16 cellular contexts compared by ENCODE assay signal in genomic region chr10:88172159-88172558, GRCh38.
DNase-seq lines count a peak whose midpoint lies in the region; ATAC-seq and TF ChIP-seq lines count a peak whose summit lies in the region.
"Had no signal": no experiment of that assay in that cellular context is flagged by ENCODE, and none has a peak within 500 bp of the region (broad histone marks: within the 10 kb centered on the region; RNA-seq: fewer than 3 reads in every experiment).

No MANE protein-coding gene starts in this region.

- peaks cover 3% of the 10 kb centered on the region for H3K36me3 Mint-ChIP-seq in CD4-positive, CD25-positive, alpha-beta regulatory T cell
- peaks cover 2% of the 10 kb centered on the region for H3K36me3 Mint-ChIP-seq in CD8-positive, alpha-beta T cell

- H3K27me3 Mint-ChIP-seq in CD4-positive, CD25-positive, alpha-beta regulatory T cell = no peaks in the 10 kb centered on the region
- H3K27me3 Mint-ChIP-seq in CD8-positive, alpha-beta T cell (ENCODE audit: low read depth) = no peaks in the 10 kb centered on the region
- H3K27me3 Mint-ChIP-seq: B cell; CD8-positive, alpha-beta memory T cell; IgD-negative memory B cell had no signal

- intact Hi-C loops in CD8-positive, alpha-beta T cell (cut with DNase I, micrococcal nuclease) = no loop called here

- TF ChIP-seq CTCF in CD8-positive, alpha-beta T cell (IDR thresholded peaks at IDR 0.05) = no peak

- peaks cover 3 to 25% (median 8%) of the 10 kb centered on the region in 7 donors for H3K9me3 Mint-ChIP-seq in CD4-positive, CD25-positive, alpha-beta regulatory T cell
- H3K9me3 Mint-ChIP-seq in CD8-positive, alpha-beta T cell = peaks cover 23% of the 10 kb centered on the region

- ATAC-seq in CD4-positive, CD25-positive, alpha-beta regulatory T cell (ENCODE audit: low read depth in 2 of 2) = no peak
- ATAC-seq in HG02884 (IDR thresholded peaks at IDR 0.05; ENCODE audit: unreplicated experiment) = no peak
- ATAC-seq in CD8-positive, alpha-beta T cell = no peak
- ATAC-seq: GM23338 had no signal

- H3K4me1 ChIP-seq in CD4-positive, CD25-positive, alpha-beta regulatory T cell (ENCODE audit: control insufficient read depth, insufficient read depth, low read length, poor library complexity, severe bottlenecking) = peaks cover 4% of the 10 kb centered on the region
- peaks cover 7% of the 10 kb centered on the region for H3K4me1 ChIP-seq in CD8-positive, alpha-beta T cell (ENCODE audit: insufficient read depth, low read length)
- H3K4me1 ChIP-seq: Caco-2 had no signal

- CTCF ChIA-PET in CD8-positive, alpha-beta T cell (lab: Charles Lee) = no interaction called here

- H3K4me3 ChIP-seq in CD4-positive, CD25-positive, alpha-beta regulatory T cell (ENCODE audit: low read depth, low read length) = no peak overlapping the region
- no peak overlapping the region for H3K4me3 ChIP-seq in Jurkat, Clone E6-1 (ENCODE audit: low read length)
- H3K4me3 ChIP-seq in CD8-positive, alpha-beta T cell (ENCODE audit: low read depth, low read length) = no peak overlapping the region
- H3K4me3 ChIP-seq: GM23338 had no signal

- H3K4me1 Mint-ChIP-seq in CD4-positive, CD25-positive, alpha-beta regulatory T cell = peaks cover 0 to 29% (median 17%) of the 10 kb centered on the region in 4 donors
- peaks cover 28% of the 10 kb centered on the region for H3K4me1 Mint-ChIP-seq in CD8-positive, alpha-beta T cell (ENCODE audit: low read depth)
- H3K4me1 Mint-ChIP-seq: GM23338 had no signal

- H3K27ac ChIP-seq in CD4-positive, CD25-positive, alpha-beta regulatory T cell (ENCODE audit: insufficient read depth, low read length, poor library complexity, severe bottlenecking) = no peak overlapping the region
- no peak overlapping the region for H3K27ac ChIP-seq in CD8-positive, alpha-beta T cell (ENCODE audit: low read depth, low read length)

- no peaks in the 10 kb centered on the region for H3K27me3 ChIP-seq in CD4-positive, CD25-positive, alpha-beta regulatory T cell (ENCODE audit: control insufficient read depth, insufficient read depth, low read length)
- no peaks in the 10 kb centered on the region for H3K27me3 ChIP-seq in CD8-positive, alpha-beta T cell (ENCODE audit: insufficient read depth, low read length)

- no peak overlapping the region for H3K4me3 Mint-ChIP-seq in CD4-positive, CD25-positive, alpha-beta regulatory T cell
- H3K4me3 Mint-ChIP-seq in CD8-positive, alpha-beta T cell = no peak overlapping the region
- H3K4me3 Mint-ChIP-seq: B cell; CD8-positive, alpha-beta memory T cell; GM23338; IgD-negative memory B cell had no signal

- no peak overlapping the region for H3K27ac Mint-ChIP-seq in CD4-positive, CD25-positive, alpha-beta regulatory T cell
- no peak overlapping the region for H3K27ac Mint-ChIP-seq in CD8-positive, alpha-beta T cell
- H3K27ac Mint-ChIP-seq: B cell, GM23338, IgD-negative memory B cell had no signal

- no peaks in the 10 kb centered on the region for H3K36me3 ChIP-seq in CD4-positive, CD25-positive, alpha-beta regulatory T cell (ENCODE audit: control insufficient read depth, insufficient read depth, low read length)
- H3K36me3 ChIP-seq in CD8-positive, alpha-beta T cell (ENCODE audit: insufficient read depth, low read length) = no peaks in the 10 kb centered on the region

- peak in 2 of 3 donors; percentile 9 to 20 for DNase-seq in CD4-positive, CD25-positive, alpha-beta regulatory T cell
- peak; percentile 50 for DNase-seq in Jurkat, Clone E6-1 (ENCODE audit: low read depth, low spot score)
- peak; percentile 32 for DNase-seq in M059J (ENCODE audit: low read depth)
- peak; percentile 31 for DNase-seq in central memory CD4-positive, alpha-beta T cell
- no peak for DNase-seq in activated CD8-positive, alpha-beta memory T cell treated with anti-CD3 and anti-CD28 coated beads for 24 hours
- DNase-seq in CD8-positive, alpha-beta T cell = no peak
- DNase-seq in activated CD4-positive, CD25-positive, alpha-beta regulatory T cell treated with anti-CD3 and anti-CD28 coated beads, Interleukin-2, amount 50 U/mL, for 72 hours = no peak
- DNase-seq: 8988T; C1 segment of cervical spinal cord; Caco-2; CD8-positive, alpha-beta memory T cell; H7 had no signal

- peaks cover 6 to 7% of the 10 kb centered on the region in 2 experiments for H3K9me3 ChIP-seq in CD4-positive, CD25-positive, alpha-beta regulatory T cell (ENCODE audit: control insufficient read depth in 2 of 2, low read length in 2 of 2)
- no peaks in the 10 kb centered on the region for H3K9me3 ChIP-seq in CD8-positive, alpha-beta T cell (ENCODE audit: low read length)

- POLR2A ChIA-PET in CD8-positive, alpha-beta T cell (lab: Charles Lee) = no interaction called here

Comparison
In these comparisons a context has a peak if more than half of its experiments do, and no peak if none do; other contexts are left out.
1. DNase-seq: peak in CD4-positive, CD25-positive, alpha-beta regulatory T cell (2 of 3), Jurkat, Clone E6-1 (single experiment), M059J (single experiment) and central memory CD4-positive, alpha-beta T cell (single experiment); none in activated CD8-positive, alpha-beta memory T cell treated with anti-CD3 and anti-CD28 coated beads for 24 hours (single experiment), CD8-positive, alpha-beta T cell (0 of 7) and activated CD4-positive, CD25-positive, alpha-beta regulatory T cell treated with anti-CD3 and anti-CD28 coated beads, Interleukin-2, amount 50 U/mL, for 72 hours (single experiment).